In genomic region chr12:131098178-131098981, GRCh38 we compare ENCODE assay signal across 23 cellular contexts.
DNase-seq lines count a peak whose midpoint lies in the region; ATAC-seq, FAIRE-seq and TF ChIP-seq lines count a peak whose summit lies in the region.
"Had no signal": no experiment of that assay in that cellular context is flagged by ENCODE, and none has a peak within 500 bp of the region (broad histone marks: within the 10 kb centered on the region; RNA-seq: fewer than 3 reads in every experiment).

No MANE protein-coding gene starts in this region.

- no peak for FAIRE-seq in HTR-8/SVneo (lab: Jason Lieb, UNC)
- FAIRE-seq: G401.6, H54 had no signal

- ATAC-seq in activated CD4-positive, CD25-positive, alpha-beta regulatory T cell treated with anti-CD3 and anti-CD28 coated beads, Interleukin-2, amount 50 U/mL, for 24 hours: no peak
- ATAC-seq in RWPE2 (ENCODE audit: low read depth) (no peak), left cardiac atrium (no peak), GM19463 (IDR thresholded peaks at IDR 0.05; ENCODE audit: unreplicated experiment) (no peak)
- ATAC-seq: activated T-helper 17 cell treated with anti-CD3 and anti-CD28 coated beads, Interleukin-2, amount 50 U/mL, for 72 hours; CD8-positive, alpha-beta T cell; left colon; naive thymus-derived CD8-positive, alpha-beta T cell had no signal

- H3K4me3 ChIP-seq in RWPE2 (ENCODE audit: severe bottlenecking): no peak overlapping the region
- H3K4me3 ChIP-seq: heart right ventricle, PC-9 had no signal

- no peaks in the 10 kb centered on the region for H3K9me3 ChIP-seq in RWPE2 (ENCODE audit: severe bottlenecking)
- H3K9me3 ChIP-seq: heart right ventricle had no signal

- no peak for TF ChIP-seq CTCF in RWPE2 (IDR thresholded peaks at IDR 0.05; ENCODE audit: poor library complexity, severe bottlenecking)

- no peak overlapping the region for H3K27ac ChIP-seq in RWPE2 (ENCODE audit: poor library complexity, severe bottlenecking)
- H3K27ac ChIP-seq: 22Rv1, PC-9 had no signal

- peak; percentile 14 for DNase-seq in activated CD4-positive, CD25-positive, alpha-beta regulatory T cell treated with anti-CD3 and anti-CD28 coated beads, Interleukin-2, amount 50 U/mL, for 72 hours
- DNase-seq in RWPE2 (ENCODE audit: low spot score) (peak; percentile 39), left cardiac atrium (peak; percentile 13), posterior cingulate gyrus (peak in 6 of 10 donors; percentile 3 to 73 (median 24)), HTR-8/SVneo (ENCODE audit: insufficient read length, low spot score) (no peak), NCI-H2196 treated with DMSO at 0.1 percent for 48 hours (lab: John Stamatoyannopoulos, UW; ENCODE audit: unreplicated experiment) (no peak)
- DNase-seq: CD8-positive, alpha-beta T cell; DMS153; effector CD4-positive, alpha-beta T cell; midbrain; NCI-H146; NCI-H510A treated with DMSO at 0.1 percent for 48 hours; PC-9; trophoblast cell had no signal

- H3K27me3 ChIP-seq in RWPE2 (ENCODE audit: insufficient read depth, poor library complexity, severe bottlenecking): no peaks in the 10 kb centered on the region
- H3K27me3 ChIP-seq: heart right ventricle had no signal

- intact Hi-C loops in left cardiac atrium (cut with DNase I) (no loop called here), posterior cingulate gyrus (cut with DNase I) (no loop called here)

- no peaks in the 10 kb centered on the region for H3K36me3 ChIP-seq in RWPE2 (ENCODE audit: low read depth)
- H3K36me3 ChIP-seq: heart right ventricle had no signal

- no peaks in the 10 kb centered on the region for H3K4me1 ChIP-seq in RWPE2 (ENCODE audit: insufficient read depth, poor library complexity, severe bottlenecking)

Comparison
In these comparisons a context has a peak if more than half of its experiments do, and no peak if none do; other contexts are left out.
1. DNase-seq: peak in activated CD4-positive, CD25-positive, alpha-beta regulatory T cell treated with anti-CD3 and anti-CD28 coated beads, Interleukin-2, amount 50 U/mL, for 72 hours (single experiment), RWPE2 (single experiment), left cardiac atrium (single experiment) and posterior cingulate gyrus (6 of 10); none in HTR-8/SVneo (single experiment) and NCI-H2196 treated with DMSO at 0.1 percent for 48 hours (single experiment).